Comparison of ENCODE assay signal across 1 cellular context in genomic region chr19:5903502-5904301, GRCh38.
A peak's percentile ranks its signal among the peaks of the same experiment; 100 is the strongest.
TF ChIP-seq lines count a peak whose summit lies in the region.

TSS of gene NDUFA11 (minus strand) at chr19:5903790. CDS start at chr19:5903708, 82 bp downstream.

TF ChIP-seq in A549, 52 proteins besides CTCF, POLR2A, EP300 and RAD21 (continued from another document):
- no peak for TF ChIP-seq USF2 (IDR thresholded peaks at IDR 0.05)
- peak in 1 of 2 experiments; percentile 23; a peak in 1 of 4 replicates for TF ChIP-seq CEBPB (IDR thresholded peaks at IDR 0.05)
- TF ChIP-seq MYC (IDR thresholded peaks at IDR 0.05; ENCODE audit: borderline replicate concordance, low read length): peak; percentile 94
- peak; percentile 87 for TF ChIP-seq REST (IDR thresholded peaks at IDR 0.05)
- no peak for TF ChIP-seq CHD4 (IDR thresholded peaks at IDR 0.05; ENCODE audit: borderline replicate concordance)
- no peak for TF ChIP-seq RCOR1 (IDR thresholded peaks at IDR 0.05; ENCODE audit: low read depth, low read length)
- no peak; the same call in 1 of the 2 replicates for TF ChIP-seq TP53 (CRISPR knock-in tag; IDR thresholded peaks at IDR 0.05)
- TF ChIP-seq GATA3 (IDR thresholded peaks at IDR 0.05; ENCODE audit: borderline replicate concordance): peak; percentile 59; the same call in 1 of the 2 replicates
- TF ChIP-seq HOXB5 (CRISPR knock-in tag; IDR thresholded peaks at IDR 0.05): no peak
- no peak for TF ChIP-seq HES2 (IDR thresholded peaks at IDR 0.05)
- no peak for TF ChIP-seq CBX2 (IDR thresholded peaks at IDR 0.05; ENCODE audit: borderline replicate concordance, low read depth)
- no peak for TF ChIP-seq ATOH8 (CRISPR knock-in tag; IDR thresholded peaks at IDR 0.05; ENCODE audit: low read depth)
- TF ChIP-seq RNF2 (IDR thresholded peaks at IDR 0.05; ENCODE audit: borderline replicate concordance, low read depth): no peak
- 0 out of 2 replicates have a peak, but pooled peaks have one; percentile 29 for TF ChIP-seq PBX3 (IDR thresholded peaks at IDR 0.05)
- TF ChIP-seq RARB (CRISPR knock-in tag; IDR thresholded peaks at IDR 0.05): no peak
- TF ChIP-seq FOXS1 (CRISPR knock-in tag; IDR thresholded peaks at IDR 0.05): no peak
- TF ChIP-seq KDM5A (IDR thresholded peaks at IDR 0.05): 0 out of 2 replicates have a peak, but pooled peaks have one; percentile 45
- no peak for TF ChIP-seq TFCP2L1 (CRISPR knock-in tag; IDR thresholded peaks at IDR 0.05)
- no peak for TF ChIP-seq HEYL (CRISPR knock-in tag; IDR thresholded peaks at IDR 0.05)
- no peak for TF ChIP-seq EHF (CRISPR knock-in tag; IDR thresholded peaks at IDR 0.05)
- no peak for TF ChIP-seq FOSB (CRISPR knock-in tag; IDR thresholded peaks at IDR 0.05)
- TF ChIP-seq ZFP36 (IDR thresholded peaks at IDR 0.05; ENCODE audit: borderline replicate concordance, partially characterized antibody): no peak
- peak; percentile 95 for TF ChIP-seq CHD2 (IDR thresholded peaks at IDR 0.05; ENCODE audit: low read length, partially characterized antibody)
